ENCODE assay signal across 22 cellular contexts in the genomic region with DNA sequence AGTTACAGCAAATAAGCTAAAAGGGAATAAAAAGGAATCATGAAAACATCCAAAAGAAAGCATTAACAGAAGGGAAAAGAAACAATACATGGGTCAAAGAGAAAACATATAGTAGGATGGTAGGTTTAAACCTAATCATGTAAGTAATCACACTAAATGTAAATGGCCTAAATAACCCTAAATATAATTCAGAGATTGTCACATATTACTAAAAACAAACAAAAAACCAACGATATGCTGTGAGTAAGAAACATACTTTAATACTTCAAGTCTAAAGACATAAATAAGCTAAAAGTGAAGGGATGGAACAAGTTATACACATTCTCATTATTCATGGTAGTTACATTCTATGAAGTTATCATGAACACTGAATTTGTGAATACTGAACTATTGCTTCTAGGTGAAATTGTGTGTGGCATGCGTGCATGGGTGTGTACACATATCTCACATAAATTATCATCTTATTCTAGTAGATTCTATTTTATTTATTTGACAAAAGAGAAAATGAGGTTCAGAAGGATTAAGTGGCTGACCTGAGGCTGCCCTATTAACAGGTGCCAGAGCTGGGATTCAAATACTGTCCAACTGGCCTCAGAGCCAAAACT.
"Had no signal": no experiment of that assay in that cellular context is flagged by ENCODE, and none has a peak within 500 bp of the region (broad histone marks: within the 10 kb centered on the region; RNA-seq: fewer than 3 reads in every experiment).

No MANE protein-coding gene starts in this region.

- ATAC-seq: left colon; left lung; lower lobe of right lung; naive thymus-derived CD8-positive, alpha-beta T cell; right lobe of liver; stimulated activated memory B cell treated with anti-CD40 and anti-IgM and Interleukin-4, amounts not matched to agents 10 μg/mL and 1 μg/mL and 100 μg/mL, for 72 hours; stimulated activated naive CD8-positive, alpha-beta T cell treated with anti-CD3 and anti-CD28 coated beads, Interleukin-15, amount 100 ng/mL, for 72 hours had no signal

- H3K9me3 ChIP-seq: right lobe of liver had no signal

- H3K27ac ChIP-seq: left lung, lower lobe of right lung, parathyroid adenoma, right atrium auricular region, right lobe of liver, tibial nerve, uterus had no signal

- H3K4me1 ChIP-seq: left lung, parathyroid adenoma, uterus had no signal

- DNase-seq: kidney; left colon; left lung; lower lobe of right lung; mammary epithelial cell; mesenchymal stem cell; naive thymus-derived CD8-positive, alpha-beta T cell; nucleus accumbens; right lobe of liver; stimulated activated CD4-positive, alpha-beta T cell treated with anti-CD3 and anti-CD28 coated beads, Interleukin-1b, Interleukin-23, amount 100 ng/mL, for 48 hours; stimulated activated CD4-positive, alpha-beta T cell treated with anti-CD3 and anti-CD28 coated beads, Interleukin-2, amount 100 ng/mL, for 48 hours; stimulated activated CD4-positive, alpha-beta T cell treated with anti-CD3 and anti-CD28 coated beads, Interleukin-4, amount 100 ng/mL, for 4 hours; stimulated activated CD8-positive, alpha-beta memory T cell treated with anti-CD3 and anti-CD28 coated beads, Interleukin-4, amount 100 ng/mL, for 48 hours; stimulated activated naive CD4-positive, alpha-beta T cell treated with Interleukin-2 at 50 U/mL for 16 hours; stimulated activated naive CD8-positive, alpha-beta T cell treated with anti-CD3 and anti-CD28 coated beads, Interleukin-15, amount 100 ng/mL, for 72 hours; substantia nigra; uterus had no signal

- H3K9ac ChIP-seq: parathyroid adenoma had no signal

- H3K79me2 ChIP-seq: parathyroid adenoma had no signal

- H3K4me2 ChIP-seq: smooth muscle cell had no signal

- H2AFZ ChIP-seq: parathyroid adenoma had no signal

- H3K36me3 ChIP-seq: lower lobe of right lung, right atrium auricular region, right lobe of liver, uterus had no signal

- H3K4me3 ChIP-seq: left lung, lower lobe of right lung, right atrium auricular region, right lobe of liver, smooth muscle cell, tibial nerve, uterus had no signal

- H3K27me3 ChIP-seq: left lung, right atrium auricular region, right lobe of liver, tibial nerve, uterus had no signal
